Comparison of ENCODE assay signal across 21 cellular contexts in genomic region chr4:142009751-142010150, GRCh38.
"Had no signal": no experiment of that assay in that cellular context is flagged by ENCODE, and none has a peak within 500 bp of the region (broad histone marks: within the 10 kb centered on the region; RNA-seq: fewer than 3 reads in every experiment).

No MANE protein-coding gene starts in this region.

- DNase-seq: stimulated activated CD4-positive, alpha-beta T cell treated with anti-CD3 and anti-CD28 coated beads, Interleukin-2, amount 100 ng/mL, for 48 hours; stimulated activated CD4-positive, alpha-beta T cell treated with anti-CD3 and anti-CD28 coated beads, Interleukin-4, amount 100 ng/mL, for 1 hour; stimulated activated CD4-positive, alpha-beta T cell treated with anti-CD3 and anti-CD28 coated beads, Interleukin-4, amount 100 ng/mL, for 24 hours; stimulated activated CD4-positive, alpha-beta T cell treated with anti-CD3 and anti-CD28 coated beads, Interleukin-4, amount 100 ng/mL, for 4 hours; stimulated activated CD8-positive, alpha-beta memory T cell treated with anti-CD3 and anti-CD28 coated beads, Interleukin-4, amount 100 ng/mL, for 48 hours; stimulated activated naive B cell treated with anti-CD40 and anti-IgM and Interleukin-4, amounts not matched to agents 10 μg/mL and 1 μg/mL and 100 μg/mL, for 72 hours; stimulated activated naive CD4-positive, alpha-beta T cell; stimulated activated naive CD4-positive, alpha-beta T cell treated with Interleukin-2 at 50 U/mL for 16 hours; stimulated activated naive CD8-positive, alpha-beta T cell treated with anti-CD3 and anti-CD28 coated beads, Interleukin-15, amount 100 ng/mL, for 72 hours; stimulated activated naive CD8-positive, alpha-beta T cell treated with anti-CD3 and anti-CD28 coated beads, Interleukin-15, Interleukin-2, amounts not matched to agents 100 U/mL and 50 U/mL, for 24 hours; stomach; substantia nigra; testis; thyroid gland; tibial artery; transverse colon; upper lobe of left lung; upper lobe of right lung; uterus had no signal

- ATAC-seq: stimulated activated effector memory CD8-positive, alpha-beta T cell treated with anti-CD3 and anti-CD28 coated beads, Interleukin-12 subunit alpha, Interleukin-12 subunit beta, amount 100 ng/mL, for 72 hours; stimulated activated memory B cell treated with anti-CD40 and anti-IgM and Interleukin-4, amounts not matched to agents 10 μg/mL and 1 μg/mL and 100 μg/mL, for 72 hours; stimulated activated naive B cell treated with anti-CD40 and anti-IgM and Interleukin-4, amounts not matched to agents 10 μg/mL and 1 μg/mL and 100 μg/mL, for 72 hours; stimulated activated naive CD8-positive, alpha-beta T cell treated with anti-CD3 and anti-CD28 coated beads, Interleukin-15, amount 100 ng/mL, for 72 hours; stimulated activated naive CD8-positive, alpha-beta T cell treated with anti-CD3 and anti-CD28 coated beads, Interleukin-15, Interleukin-2, amounts not matched to agents 100 U/mL and 50 U/mL, for 24 hours; upper lobe of right lung had no signal
